8 cellular contexts compared by ENCODE assay signal in the genomic region with DNA sequence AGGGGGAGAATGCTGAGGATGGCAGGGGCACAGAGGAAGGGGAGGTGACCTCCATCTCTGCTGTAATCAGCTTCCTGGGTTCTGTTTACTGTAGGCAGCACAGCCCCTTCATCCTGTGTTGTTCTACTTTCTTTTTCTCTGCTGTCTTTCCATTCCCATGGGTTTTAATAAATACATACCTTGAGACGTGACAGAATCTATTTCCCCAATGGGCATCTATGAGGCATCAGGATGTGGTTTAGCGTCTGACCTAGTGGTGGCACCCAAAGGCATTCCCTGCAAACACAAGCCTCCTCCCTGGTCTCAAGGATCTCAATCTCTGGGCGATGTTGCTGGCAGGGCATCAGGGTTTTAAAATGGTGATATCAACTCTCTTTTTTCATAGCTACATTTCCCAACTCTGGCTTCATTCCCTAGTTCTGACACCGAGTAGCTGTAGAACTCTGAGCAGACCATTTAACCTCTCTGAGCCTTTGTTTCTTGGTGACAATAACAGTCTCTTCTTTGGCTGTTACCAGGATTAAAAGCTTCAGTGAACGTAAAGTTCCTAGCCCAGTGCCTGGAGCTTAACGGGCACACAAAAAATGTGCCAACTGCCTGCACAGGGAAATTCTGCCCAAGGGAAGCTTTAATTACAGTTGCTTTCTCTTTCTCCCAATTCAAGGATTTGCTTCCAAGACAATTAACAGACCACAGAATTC.
DNase-seq lines count a peak whose midpoint lies in the region; ATAC-seq, FAIRE-seq and TF ChIP-seq lines count a peak whose summit lies in the region.

No MANE protein-coding gene starts in this region.

- H3K27me3 ChIP-seq in DND-41 (ENCODE audit: insufficient read depth, low read length, poor library complexity) (no peaks in the 10 kb centered on the region), GM12878 (replicated peaks in 1 of 2; ENCODE audit: control insufficient read depth in 2 of 2, insufficient read depth in 2 of 2, low read length in 1 of 2) (no peaks in the 10 kb centered on the region)

- H3K4me1 ChIP-seq in DND-41 (ENCODE audit: insufficient read depth, low read length) (peaks cover 23% of the 10 kb centered on the region), GM12878 (ENCODE audit: control insufficient read depth, insufficient read depth, low read length) (peaks cover 11% of the 10 kb centered on the region), mucosa of descending colon (ENCODE audit: low read depth) (no peaks in the 10 kb centered on the region)

- DNase-seq in DND-41 (peak; percentile 39), GM12878 (ENCODE audit: low read depth, low spot score) (peak; percentile 45), mucosa of descending colon (no peak), sciatic nerve (ENCODE audit: low spot score) (no peak), retina (no peak)
- DNase-seq in Jurkat, Clone E6-1 (ENCODE audit: low read depth, low spot score) = peak; percentile 20

- H3K9me3 ChIP-seq in DND-41 (ENCODE audit: insufficient read depth, low read length, severe bottlenecking) (no peaks in the 10 kb centered on the region), GM12878 (replicated peaks; ENCODE audit: control insufficient read depth, insufficient read depth, low read length) (no peaks in the 10 kb centered on the region), mucosa of descending colon (no peaks in the 10 kb centered on the region)

- TF ChIP-seq CTCF in DND-41 (IDR thresholded peaks at IDR 0.05; ENCODE audit: borderline replicate concordance, extremely low read depth, low read length, poor library complexity, severe bottlenecking) (peak; percentile 32), GM12878 (IDR thresholded peaks at IDR 0.05 in 2 of 3, conservative IDR thresholded peaks at IDR 0.05 in 1 of 3; ENCODE audit: control insufficient read depth in 2 of 3, extremely low read depth in 1 of 3, insufficient read depth in 1 of 3, low read depth in 3 of 3, low read length in 3 of 3) (no peak), mucosa of descending colon (IDR thresholded peaks at IDR 0.05) (no peak)

- RAD21 ChIA-PET in GM12878 (lab: Charles Lee; ENCODE audit: unreplicated experiment) = interaction anchor here (0.9 to 7.0 kb wide), 18 partner anchors 9 to 662 kb away, joined by 3 to 66 read pairs (median 4); a partner anchor contains a TSS

- H3K4me2 ChIP-seq in DND-41 (ENCODE audit: insufficient read depth, low read length) (peak overlapping the region; percentile 50), GM12878 (ENCODE audit: control insufficient read depth, insufficient read depth) (peak overlapping the region; percentile 61)

- H3K79me2 ChIP-seq in DND-41 (ENCODE audit: insufficient read depth, low read length) = no peaks in the 10 kb centered on the region
- H3K79me2 ChIP-seq in GM12878 (ENCODE audit: control insufficient read depth, insufficient read depth, low read length) = no peaks in the 10 kb centered on the region

- H3K9ac ChIP-seq in DND-41 (ENCODE audit: low read depth, low read length) (peak overlapping the region; percentile 14; the same call in 1 of the 2 replicates), GM12878 (ENCODE audit: control insufficient read depth, insufficient read depth, low read length) (no peak overlapping the region)

- intact Hi-C loops in GM12878 (cut with micrococcal nuclease; ENCODE audit: unreplicated experiment) = loop anchor here (2.0 kb wide), 1 partner anchor 51 kb away; no protein-coding TSS in a partner anchor
- intact Hi-C loops in mucosa of descending colon (cut with DNase I, micrococcal nuclease) = no loop called here
- intact Hi-C loops in sciatic nerve (cut with DNase I) = loop anchor here (10.0 kb wide), 2 partner anchors 101 to 661 kb away; no protein-coding TSS in a partner anchor

- WGBS in GM12878 (ENCODE audit: insufficient coverage, insufficient replicate concordance, low lambda C conversion rate, missing lambda C conversion rate) = 9% methylated on average over 6 of the region's 6 CpGs

- POLR2A ChIA-PET in GM12878 (lab: Charles Lee) = interaction anchor here (0.6 to 2.5 kb wide), 5 partner anchors 25 to 219 kb away, joined by 3 to 14 read pairs (median 3); no protein-coding TSS in a partner anchor

- no peak for TF ChIP-seq EP300 in GM12878 (IDR thresholded peaks at IDR 0.05; ENCODE audit: borderline replicate concordance in 1 of 2, control insufficient read depth in 1 of 2, low read depth in 2 of 2, low read length in 2 of 2)

- SMC1A ChIA-PET in GM12878 (lab: Charles Lee; ENCODE audit: uncharacterized antibody, unreplicated experiment) = interaction anchor here (0.5 to 4.5 kb wide), 25 partner anchors 17 to 424 kb away, joined by 3 to 51 read pairs (median 4); a partner anchor contains a TSS

- TF ChIP-seq RAD21 in GM12878 (IDR thresholded peaks at IDR 0.05; ENCODE audit: insufficient read depth, low read depth, low read length) = no peak

- peak overlapping the region; percentile 61 for H3K27ac ChIP-seq in DND-41 (ENCODE audit: low read length)
- no peak overlapping the region for H3K27ac ChIP-seq in GM12878 (ENCODE audit: control insufficient read depth, insufficient read depth)

- CTCF ChIA-PET in GM12878 (lab: Yijun Ruan, JAX) = interaction anchor here (0.5 to 2.2 kb wide), 19 partner anchors 7 to 681 kb away, joined by 3 to 8 read pairs (median 4); no protein-coding TSS in a partner anchor

- in situ Hi-C loops in GM12878 (cut with MboI) = loop anchor here (5.0 kb wide), 1 partner anchor 114 kb away; no protein-coding TSS in a partner anchor

- no TSS peak for BruUV-seq in GM12878 (replicated peaks; lab: Mats Ljungman, UMichigan)

- no peak overlapping the region for H3K4me3 ChIP-seq in DND-41 (ENCODE audit: low read depth in 1 of 2, low read length in 2 of 2)
- peak overlapping the region; percentile 31 for H3K4me3 ChIP-seq in Jurkat, Clone E6-1 (ENCODE audit: low read length)
- no peak overlapping the region for H3K4me3 ChIP-seq in GM12878
- H3K4me3 ChIP-seq in mucosa of descending colon = no peak overlapping the region

- H3K36me3 ChIP-seq in DND-41 (ENCODE audit: insufficient read depth, low read length) (no peaks in the 10 kb centered on the region), GM12878 (ENCODE audit: control insufficient read depth in 2 of 2, insufficient read depth in 2 of 2, low read length in 1 of 2) (no peaks in the 10 kb centered on the region), mucosa of descending colon (ENCODE audit: low read depth) (no peaks in the 10 kb centered on the region)

- ATAC-seq in DND-41 (ENCODE audit: insufficient read depth, low read depth) = peak; percentile 92
- ATAC-seq in GM12878 = peak; percentile 68
- peak; percentile 55 for ATAC-seq in mucosa of descending colon
- ATAC-seq in HG02763 (IDR thresholded peaks at IDR 0.05; ENCODE audit: unreplicated experiment) = no peak
- ATAC-seq in GM21717 (IDR thresholded peaks at IDR 0.05; ENCODE audit: unreplicated experiment) = no peak
- no peak for ATAC-seq in sciatic nerve

- TF ChIP-seq POLR2A in GM12878 (IDR thresholded peaks at IDR 0.05; ENCODE audit: low read depth, low read length) = no peak

- FAIRE-seq in GM12878 (lab: Jason Lieb, UNC) = no peak

- no peaks in the 10 kb centered on the region for H4K20me1 ChIP-seq in DND-41 (ENCODE audit: insufficient read depth, low read length)
- no peaks in the 10 kb centered on the region for H4K20me1 ChIP-seq in GM12878 (ENCODE audit: control insufficient read depth, insufficient read depth)

- H2AFZ ChIP-seq in DND-41 (ENCODE audit: low read depth, low read length) (peak overlapping the region; percentile 56), GM12878 (ENCODE audit: control insufficient read depth, low read depth, low read length) (peak overlapping the region; percentile 62)

TF ChIP-seq in GM12878, 131 proteins besides CTCF, POLR2A, EP300 and RAD21:
- 0 out of 2 replicates have a peak, but pooled peaks have one; percentile 28 for TF ChIP-seq IKZF1 (conservative IDR thresholded peaks at IDR 0.05)
- TF ChIP-seq IKZF2 (IDR thresholded peaks at IDR 0.05) = peak in 1 of 2 experiments; percentile 57; a peak in 2 of 4 replicates
- TF ChIP-seq SMAD5 (IDR thresholded peaks at IDR 0.05; ENCODE audit: low read depth) = no peak
- TF ChIP-seq HCFC1 (IDR thresholded peaks at IDR 0.05; ENCODE audit: low read length) = no peak
- TF ChIP-seq ZNF274 (IDR thresholded peaks at IDR 0.05; ENCODE audit: insufficient read depth, insufficient read length) = no peak
- peak; percentile 72 for TF ChIP-seq MEF2B (IDR thresholded peaks at IDR 0.05; ENCODE audit: partially characterized antibody, poor library complexity, severe bottlenecking)
- no peak for TF ChIP-seq RELA (IDR thresholded peaks at IDR 0.05; ENCODE audit: borderline replicate concordance, partially characterized antibody)
- no peak for TF ChIP-seq ZBED1 (IDR thresholded peaks at IDR 0.05; ENCODE audit: borderline replicate concordance)
- TF ChIP-seq RUNX3 (IDR thresholded peaks at IDR 0.05; ENCODE audit: low read length) = peak; percentile 39; the same call in 1 of the 2 replicates
TF ChIP-seq in GM12878: peak in this region for 4.

Comparison
In these comparisons a context has a peak if more than half of its experiments do, and no peak if none do; other contexts are left out.
1. ATAC-seq: peak in DND-41 (single experiment), GM12878 (single experiment) and mucosa of descending colon (single experiment); none in HG02763 (single experiment), GM21717 (single experiment) and sciatic nerve (single experiment).
2. DNase-seq: peak in DND-41 (single experiment), Jurkat, Clone E6-1 (single experiment) and GM12878 (single experiment); none in mucosa of descending colon (0 of 3), sciatic nerve (single experiment) and retina (single experiment).
3. intact Hi-C loops: an anchor here in GM12878 (2.0 kb wide) and sciatic nerve (10.0 kb wide); none called in mucosa of descending colon.